ENCODE assay signal across 8 cellular contexts in the genomic region with DNA sequence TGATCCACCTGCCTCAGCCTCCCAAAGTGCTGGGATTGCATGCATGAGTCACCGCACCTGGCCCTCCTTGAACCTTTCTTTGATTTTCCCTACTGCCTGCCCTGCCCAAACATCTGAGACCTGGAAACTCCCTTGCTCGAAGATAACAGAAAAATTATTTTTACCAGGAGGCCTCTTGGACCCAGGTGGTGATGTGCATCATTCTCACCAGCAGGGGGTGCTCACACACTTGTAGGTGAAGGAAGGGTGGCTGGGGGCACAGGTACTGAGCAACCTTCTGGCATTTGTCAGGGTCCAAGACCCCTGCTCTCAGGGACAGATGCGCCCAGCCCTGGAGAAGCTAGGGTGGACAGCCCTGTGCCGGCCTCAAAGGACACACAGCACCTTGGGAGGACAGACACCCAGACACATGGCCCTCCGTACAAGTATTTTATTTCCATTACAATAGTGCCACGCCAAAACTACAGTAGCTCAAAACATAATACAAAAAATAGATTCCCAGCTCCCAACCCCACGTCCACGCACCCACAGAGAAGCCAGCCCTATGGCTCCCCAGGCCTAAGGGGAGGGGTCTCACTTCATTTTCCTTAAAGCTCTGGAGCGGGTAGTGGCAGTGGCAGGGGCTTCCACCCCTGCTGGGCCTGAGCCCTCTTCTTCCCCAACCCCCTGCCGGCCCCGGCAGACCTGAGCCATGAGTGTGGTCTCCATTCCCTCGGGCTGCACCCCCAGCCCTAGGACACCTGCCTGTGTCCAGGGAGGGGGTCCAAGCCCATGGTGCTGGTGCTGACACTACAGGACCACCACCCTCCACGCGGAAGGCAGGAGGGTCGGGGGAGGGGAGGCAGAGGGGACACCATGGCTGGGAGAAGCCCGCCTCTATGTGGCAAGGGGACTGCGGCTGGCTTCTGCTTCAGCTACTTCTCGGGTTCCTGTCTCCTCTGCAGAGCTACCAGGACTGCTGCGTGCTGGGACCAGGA. TPM values are rescaled to one million over a fixed set of nuclear protein-coding genes. Genes with fewer than 3 reads are reported as not detected.
DNase-seq lines count a peak whose midpoint lies in the region; ATAC-seq, FAIRE-seq and TF ChIP-seq lines count a peak whose summit lies in the region.

No MANE protein-coding gene starts in this region.

- DNase-seq in AG04450 (ENCODE audit: low read depth, low spot score) = no peak
- DNase-seq in GM19239 (ENCODE audit: insufficient read length, low spot score) = peak; percentile 44
- DNase-seq in RWPE2 (ENCODE audit: low spot score) = no peak
- DNase-seq in activated effector memory CD4-positive, alpha-beta T cell treated with Interleukin-2 at 50 U/mL for 16 hours = peak; percentile 34
- peak; percentile 59 for DNase-seq in left cardiac atrium
- DNase-seq in smooth muscle cell (lab: John Stamatoyannopoulos, UW; ENCODE audit: unreplicated experiment) = no peak

- CTCF ChIA-PET in AG04450 (lab: Charles Lee) = interaction anchor here (0.6 to 3.5 kb wide), 14 partner anchors 12 to 520 kb away, joined by 3 to 23 read pairs (median 4); no protein-coding TSS in a partner anchor

- peaks cover 4% of the 10 kb centered on the region for H3F3A ChIP-seq in smooth muscle cell (ENCODE audit: low read depth)

- H3K27ac ChIP-seq in AG04450 (ENCODE audit: low read depth, low read length) = peak overlapping the region; percentile 21
- no peak overlapping the region for H3K27ac ChIP-seq in RWPE2 (ENCODE audit: poor library complexity, severe bottlenecking)
- no peak overlapping the region for H3K27ac ChIP-seq in smooth muscle cell (ENCODE audit: low read depth)

- H3K9me3 ChIP-seq in AG04450 (ENCODE audit: control insufficient read depth, insufficient read depth, low read length) = no peaks in the 10 kb centered on the region
- H3K9me3 ChIP-seq in RWPE2 (ENCODE audit: severe bottlenecking) = no peaks in the 10 kb centered on the region
- no peaks in the 10 kb centered on the region for H3K9me3 ChIP-seq in smooth muscle cell (replicated peaks; ENCODE audit: low read depth)

- 93% methylated on average over 19 of the region's 19 CpGs for WGBS in smooth muscle cell (ENCODE audit: low lambda C conversion rate)

- H3K4me2 ChIP-seq in smooth muscle cell = no peak overlapping the region

- H3K27me3 ChIP-seq in AG04450 (ENCODE audit: control insufficient read depth, insufficient read depth, low read length) (no peaks in the 10 kb centered on the region), RWPE2 (ENCODE audit: insufficient read depth, poor library complexity, severe bottlenecking) (no peaks in the 10 kb centered on the region), smooth muscle cell (ENCODE audit: low read depth) (no peaks in the 10 kb centered on the region)

- peaks cover 7% of the 10 kb centered on the region for H4K20me1 ChIP-seq in smooth muscle cell (ENCODE audit: low read depth)

- no peak for ATAC-seq in RWPE2 (ENCODE audit: low read depth)
- peak; percentile 12 to 45 for ATAC-seq in left cardiac atrium
- no peak for ATAC-seq in HG03095 (IDR thresholded peaks at IDR 0.05; ENCODE audit: unreplicated experiment)
- ATAC-seq in HG03159 (IDR thresholded peaks at IDR 0.05; ENCODE audit: unreplicated experiment) = no peak

- H3K9ac ChIP-seq in smooth muscle cell (ENCODE audit: low read depth) = no peak overlapping the region

- H3K4me3 ChIP-seq in AG04450 (ENCODE audit: low read depth, low read length) = no peak overlapping the region
- H3K4me3 ChIP-seq in RWPE2 (ENCODE audit: severe bottlenecking) = no peak overlapping the region
- no peak overlapping the region for H3K4me3 ChIP-seq in smooth muscle cell

- POLR2A ChIA-PET in AG04450 (lab: Yijun Ruan, JAX) = interaction anchor here (0.7 kb wide), 1 partner anchor 128 kb away, joined by 3 read pairs; no protein-coding TSS in a partner anchor

- peak; percentile 73 for TF ChIP-seq CTCF in AG04450 (IDR thresholded peaks at IDR 0.05; ENCODE audit: low read depth, low read length)
- TF ChIP-seq CTCF in RWPE2 (IDR thresholded peaks at IDR 0.05; ENCODE audit: poor library complexity, severe bottlenecking) = peak; percentile 64
- peak; percentile 75 for TF ChIP-seq CTCF in smooth muscle cell (IDR thresholded peaks at IDR 0.05; ENCODE audit: borderline replicate concordance, insufficient read depth, poor library complexity, severe bottlenecking)

- H3K79me2 ChIP-seq in smooth muscle cell (ENCODE audit: low read depth) = no peaks in the 10 kb centered on the region

- H3K36me3 ChIP-seq in RWPE2 (ENCODE audit: low read depth) (0 out of 2 replicates have a peak, but pooled peaks cover 3% of the 10 kb centered on the region), smooth muscle cell (ENCODE audit: low read depth) (peaks cover 8% of the 10 kb centered on the region)

- no peak overlapping the region for H2AFZ ChIP-seq in smooth muscle cell (ENCODE audit: low read depth)

- no peak for FAIRE-seq in GM19239 (lab: Jason Lieb, UNC)

- intact Hi-C loops in left cardiac atrium (cut with DNase I) = no loop called here

- H3K4me1 ChIP-seq in RWPE2 (ENCODE audit: insufficient read depth, poor library complexity, severe bottlenecking) (no peaks in the 10 kb centered on the region), smooth muscle cell (ENCODE audit: low read depth) (no peaks in the 10 kb centered on the region)

RNA-seq across cellular contexts. Expression of a gene that starts 40.4 kb away (rescaled TPM):
- polyA plus RNA-seq in AG04450 (2011; rRNA removed) = 66.6 and 74.9 TPM in 2 replicates
- 62.7 and 70.1 TPM in 2 replicates for polyA minus RNA-seq in AG04450 (2011; rRNA and poly(A)+ RNA removed)
- total RNA-seq in left cardiac atrium = 10 to 100 TPM; 38.2 to 48.2 TPM
- total RNA-seq in smooth muscle cell = 49.5 and 56.2 TPM in 2 replicates
- polyA plus RNA-seq in smooth muscle cell = 26.1 and 31.5 TPM in 2 replicates

Comparison
In these comparisons a context has a peak if more than half of its experiments do, and no peak if none do; other contexts are left out.
1. DNase-seq: peak in GM19239 (single experiment), activated effector memory CD4-positive, alpha-beta T cell treated with Interleukin-2 at 50 U/mL for 16 hours (single experiment) and left cardiac atrium (single experiment); none in AG04450 (single experiment), RWPE2 (single experiment) and smooth muscle cell (single experiment).
2. ATAC-seq: peak in left cardiac atrium (2 of 2); none in RWPE2 (single experiment), HG03095 (single experiment) and HG03159 (single experiment).
3. Peak in every context shown above with its lines, with median percentiles within 50 percentile points of each other: CTCF ChIP-seq.